ENCODE assay signal across 1 cellular context in the genomic region with DNA sequence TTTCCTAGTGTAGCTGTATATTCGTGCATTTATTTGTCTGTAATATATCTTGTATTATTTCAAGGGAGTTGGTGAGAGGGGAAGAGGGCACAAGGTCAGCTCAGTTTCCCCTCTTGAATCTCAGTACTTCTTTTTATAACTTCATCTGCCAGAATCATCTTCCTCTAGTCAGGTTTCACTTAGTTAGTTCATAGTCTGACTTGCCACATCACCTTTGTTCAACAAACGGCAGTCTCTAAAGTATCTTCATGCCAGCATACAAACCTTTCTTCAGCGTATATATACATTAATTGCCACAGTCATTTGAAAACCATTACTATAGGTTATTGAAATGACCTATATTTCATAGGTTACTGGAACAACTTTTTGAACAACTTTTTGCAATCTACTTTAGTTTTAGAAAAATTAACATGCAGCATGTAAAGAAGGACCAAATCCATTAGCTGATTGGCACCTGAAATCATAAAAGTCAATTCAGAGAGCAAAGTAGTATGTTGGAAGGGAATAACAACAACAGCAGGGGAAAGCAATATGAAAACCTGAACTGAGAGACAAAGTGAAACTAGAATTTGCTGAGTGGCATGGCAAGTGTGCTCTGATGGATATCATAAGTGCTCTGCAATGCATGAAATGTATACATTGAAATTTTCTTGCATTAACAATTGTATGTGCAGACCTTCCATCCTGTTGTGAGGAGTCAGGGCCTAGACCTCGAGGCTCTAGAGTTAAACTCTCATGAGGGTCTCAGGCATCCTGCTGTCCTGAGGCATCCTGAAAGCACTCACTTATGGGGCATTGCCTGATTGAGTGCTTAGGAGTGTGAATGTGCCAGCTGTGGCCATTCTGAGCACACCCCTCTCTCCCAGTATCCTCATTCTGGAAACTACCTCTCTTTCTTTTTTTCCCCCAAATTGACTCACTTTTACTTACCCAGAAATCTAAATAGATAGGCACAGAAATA.
TF ChIP-seq lines count a peak whose summit lies in the region.

No MANE protein-coding gene starts in this region.

TF ChIP-seq in GM12878, 131 proteins besides CTCF, POLR2A, EP300 and RAD21:
- no peak for TF ChIP-seq POLR2AphosphoS5 (IDR thresholded peaks at IDR 0.05; ENCODE audit: low read length)
- TF ChIP-seq ZNF622 (IDR thresholded peaks at IDR 0.05): no peak
- TF ChIP-seq HDAC6 (IDR thresholded peaks at IDR 0.05; ENCODE audit: unreplicated experiment): peak; percentile 52
- peak; percentile 72 for TF ChIP-seq PKNOX1 (IDR thresholded peaks at IDR 0.05)
- no peak for TF ChIP-seq IRF4 (IDR thresholded peaks at IDR 0.05; ENCODE audit: low read depth, low read length)
- TF ChIP-seq CUX1 (IDR thresholded peaks at IDR 0.05; ENCODE audit: insufficient replicate concordance, low read depth, low read length): no peak
- 0 out of 2 replicates have a peak, but pooled peaks have one; percentile 16 for TF ChIP-seq FOXM1 (IDR thresholded peaks at IDR 0.05; ENCODE audit: low read depth, low read length)
- no peak for TF ChIP-seq MAX (IDR thresholded peaks at IDR 0.05; ENCODE audit: low read depth, low read length)
- TF ChIP-seq WRNIP1 (IDR thresholded peaks at IDR 0.05; ENCODE audit: borderline replicate concordance, low read depth, low read length): no peak
- 0 out of 2 replicates have a peak, but pooled peaks have one; percentile 14 for TF ChIP-seq NR2F1 (conservative IDR thresholded peaks at IDR 0.05)
- TF ChIP-seq, protein P1, sequence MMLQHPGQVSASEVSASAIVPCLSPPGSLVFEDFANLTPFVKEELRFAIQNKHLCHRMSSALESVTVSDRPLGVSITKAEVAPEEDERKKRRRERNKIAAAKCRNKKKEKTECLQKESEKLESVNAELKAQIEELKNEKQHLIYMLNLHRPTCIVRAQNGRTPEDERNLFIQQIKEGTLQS (IDR thresholded peaks at IDR 0.05; ENCODE audit: borderline replicate concordance, extremely low read depth, low read depth, low read length): no peak
- no peak for TF ChIP-seq HCFC1 (IDR thresholded peaks at IDR 0.05; ENCODE audit: low read length)
- 0 out of 2 replicates have a peak, but pooled peaks have one; percentile 38 for TF ChIP-seq ASH2L (IDR thresholded peaks at IDR 0.05; ENCODE audit: borderline replicate concordance, low read depth)
- TF ChIP-seq MXI1 (IDR thresholded peaks at IDR 0.05; ENCODE audit: low read depth, low read length): no peak
